In the genomic region with DNA sequence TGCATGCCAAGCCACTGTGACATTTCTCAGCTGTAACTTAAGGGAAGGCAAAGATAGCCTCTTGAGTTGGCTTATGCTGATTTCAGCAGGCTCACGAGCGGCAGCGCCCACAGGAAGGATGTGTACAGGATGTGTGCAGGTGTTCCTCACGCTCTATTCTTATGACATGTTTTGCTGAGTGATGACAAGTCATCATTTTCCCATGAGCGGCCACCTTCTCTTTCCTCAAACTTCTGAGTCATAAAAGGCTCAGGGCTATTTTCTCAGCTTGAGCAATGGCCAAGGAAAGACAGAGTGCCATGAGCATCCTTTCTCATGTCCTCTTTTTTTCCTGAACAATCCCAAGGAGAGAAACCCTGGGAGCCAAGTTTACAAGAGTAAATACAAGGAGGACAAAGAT, we compare ENCODE assay signal across 17 cellular contexts.
A peak's percentile ranks its signal among the peaks of the same experiment; 100 is the strongest.
DNase-seq lines count a peak whose midpoint lies in the region; ATAC-seq and TF ChIP-seq lines count a peak whose summit lies in the region.
"Had no signal": no experiment of that assay in that cellular context is flagged by ENCODE, and none has a peak within 500 bp of the region (broad histone marks: within the 10 kb centered on the region; RNA-seq: fewer than 3 reads in every experiment).

No MANE protein-coding gene starts in this region.

- peak; percentile 61 for ATAC-seq in stimulated activated naive CD8-positive, alpha-beta T cell treated with anti-CD3 and anti-CD28 coated beads, Interleukin-15, amount 100 ng/mL, for 72 hours
- no peak for ATAC-seq in stimulated activated naive CD8-positive, alpha-beta T cell treated with anti-CD3 and anti-CD28 coated beads, Interleukin-15, Interleukin-2, amounts not matched to agents 100 U/mL and 50 U/mL, for 24 hours
- no peak for ATAC-seq in T-cell (replicated peaks in 1 of 4)
- ATAC-seq: HepG2, left cardiac atrium, SK-N-SH treated with all-trans-retinoic acid at 6 μM for 48 hours, WTC11 had no signal

- no peaks in the 10 kb centered on the region for H3K4me1 Mint-ChIP-seq in stimulated activated naive CD8-positive, alpha-beta T cell treated with anti-CD3 and anti-CD28 coated beads, Interleukin-15, amount 100 ng/mL, for 72 hours
- peaks cover 6% of the 10 kb centered on the region for H3K4me1 Mint-ChIP-seq in MCF 10A (ENCODE audit: insufficient read depth, unreplicated experiment)
- no peaks in the 10 kb centered on the region for H3K4me1 Mint-ChIP-seq in T-cell
- H3K4me1 Mint-ChIP-seq: naive B cell, WTC11 had no signal

- no TSS peak for BruUV-seq in MCF 10A (replicated peaks; lab: Mats Ljungman, UMichigan)

- CTCF ChIA-PET in MCF 10A (lab: Yijun Ruan, JAX) (interaction anchor here (0.6 to 1.1 kb wide), 2 partner anchors 21 to 206 kb away, joined by 3 to 4 read pairs; no protein-coding TSS in a partner anchor), T-cell (lab: Charles Lee) (no interaction called here), GM10248 (lab: Yijun Ruan, JAX) (interaction anchor here (1.0 kb wide), 1 partner anchor 19 kb away, joined by 3 read pairs; no protein-coding TSS in a partner anchor)

- H4K20me1 ChIP-seq in smooth muscle cell (ENCODE audit: low read depth): no peaks in the 10 kb centered on the region

- TF ChIP-seq CTCF in MCF 10A (IDR thresholded peaks at IDR 0.05; ENCODE audit: unreplicated experiment): no peak
- TF ChIP-seq CTCF in GM10248 (IDR thresholded peaks at IDR 0.05; ENCODE audit: control extremely low read depth, extremely low read depth, low read depth, missing control alignments): no peak
- no peak for TF ChIP-seq CTCF in smooth muscle cell (IDR thresholded peaks at IDR 0.05; ENCODE audit: borderline replicate concordance, insufficient read depth, poor library complexity, severe bottlenecking)

- no peaks in the 10 kb centered on the region for H3K9me3 Mint-ChIP-seq in stimulated activated naive CD8-positive, alpha-beta T cell treated with anti-CD3 and anti-CD28 coated beads, Interleukin-15, amount 100 ng/mL, for 72 hours
- H3K9me3 Mint-ChIP-seq in MCF 10A (ENCODE audit: unreplicated experiment): no peaks in the 10 kb centered on the region
- H3K9me3 Mint-ChIP-seq in T-cell: no peaks in the 10 kb centered on the region

- H3K27ac ChIP-seq in smooth muscle cell (ENCODE audit: low read depth): no peak overlapping the region

- H3K4me2 ChIP-seq in smooth muscle cell: no peak overlapping the region

- no peak for DNase-seq in stimulated activated naive CD8-positive, alpha-beta T cell treated with anti-CD3 and anti-CD28 coated beads, Interleukin-15, amount 100 ng/mL, for 72 hours
- DNase-seq in stimulated activated naive CD8-positive, alpha-beta T cell treated with anti-CD3 and anti-CD28 coated beads, Interleukin-15, Interleukin-2, amounts not matched to agents 100 U/mL and 50 U/mL, for 24 hours: no peak
- peak; percentile 95 for DNase-seq in M059J (ENCODE audit: low read depth)
- DNase-seq in MCF 10A (ENCODE audit: unreplicated experiment): peak; percentile 97
- no peak for DNase-seq in T-cell
- DNase-seq in GM10248 (ENCODE audit: extremely low spot score): no peak
- no peak for DNase-seq in medulla oblongata (ENCODE audit: extremely low spot score)
- no peak for DNase-seq in smooth muscle cell (lab: John Stamatoyannopoulos, UW; ENCODE audit: unreplicated experiment)
- DNase-seq: glutamatergic neuron, left cardiac atrium, naive B cell, NCI-H1694, NCI-H526 treated with DMSO at 0.1 percent for 48 hours had no signal

- no peak overlapping the region for H2AFZ ChIP-seq in smooth muscle cell (ENCODE audit: low read depth)

- H3K27me3 Mint-ChIP-seq in stimulated activated naive CD8-positive, alpha-beta T cell treated with anti-CD3 and anti-CD28 coated beads, Interleukin-15, amount 100 ng/mL, for 72 hours: no peaks in the 10 kb centered on the region
- no peaks in the 10 kb centered on the region for H3K27me3 Mint-ChIP-seq in MCF 10A (ENCODE audit: insufficient read depth, unreplicated experiment)
- H3K27me3 Mint-ChIP-seq in T-cell: peaks cover 0 to 3% of the 10 kb centered on the region in 2 donors
- H3K27me3 Mint-ChIP-seq: brain had no signal

- no peaks in the 10 kb centered on the region for H3K9me3 ChIP-seq in smooth muscle cell (replicated peaks; ENCODE audit: low read depth)

- WGBS in smooth muscle cell (ENCODE audit: low lambda C conversion rate): 80% methylated on average over 5 of the region's 5 CpGs

- no peaks in the 10 kb centered on the region for H3K4me1 ChIP-seq in smooth muscle cell (ENCODE audit: low read depth)

- H3F3A ChIP-seq in smooth muscle cell (ENCODE audit: low read depth): no peaks in the 10 kb centered on the region

- no peak overlapping the region for H3K4me3 ChIP-seq in smooth muscle cell

- H3K27ac Mint-ChIP-seq in stimulated activated naive CD8-positive, alpha-beta T cell treated with anti-CD3 and anti-CD28 coated beads, Interleukin-15, amount 100 ng/mL, for 72 hours: no peak overlapping the region
- H3K27ac Mint-ChIP-seq in MCF 10A (ENCODE audit: low read depth, unreplicated experiment) (no peak overlapping the region), T-cell (no peak overlapping the region)
- H3K27ac Mint-ChIP-seq: brain, naive B cell, WTC11 had no signal

- H3K36me3 Mint-ChIP-seq in MCF 10A (ENCODE audit: insufficient read depth, unreplicated experiment) (no peaks in the 10 kb centered on the region), T-cell (no peaks in the 10 kb centered on the region)
- H3K36me3 Mint-ChIP-seq: brain, naive B cell, WTC11 had no signal

- no peak overlapping the region for H3K9ac ChIP-seq in smooth muscle cell (ENCODE audit: low read depth)

- no peaks in the 10 kb centered on the region for H3K79me2 ChIP-seq in smooth muscle cell (ENCODE audit: low read depth)

- POLR2A ChIA-PET in MCF 10A (lab: Yijun Ruan, JAX): interaction anchor here (0.5 kb wide), 1 partner anchor 31 kb away, joined by 3 read pairs; no protein-coding TSS in a partner anchor
- POLR2A ChIA-PET in T-cell (lab: Charles Lee): no interaction called here
- POLR2A ChIA-PET in GM10248 (lab: Yijun Ruan, JAX): no interaction called here

- H3K4me3 Mint-ChIP-seq in stimulated activated naive CD8-positive, alpha-beta T cell treated with anti-CD3 and anti-CD28 coated beads, Interleukin-15, amount 100 ng/mL, for 72 hours: no peak overlapping the region
- H3K4me3 Mint-ChIP-seq in MCF 10A (ENCODE audit: unreplicated experiment) (no peak overlapping the region), T-cell (no peak overlapping the region)
- H3K4me3 Mint-ChIP-seq: brain, naive B cell, WTC11 had no signal

- intact Hi-C loops in MCF 10A (cut with micrococcal nuclease): loop anchor here (10.0 kb wide), 1 partner anchor 361 kb away; no protein-coding TSS in a partner anchor

- no peaks in the 10 kb centered on the region for H3K27me3 ChIP-seq in smooth muscle cell (ENCODE audit: low read depth)

- no peaks in the 10 kb centered on the region for H3K36me3 ChIP-seq in smooth muscle cell (ENCODE audit: low read depth)

Comparison
In these comparisons a context has a peak if more than half of its experiments do, and no peak if none do; other contexts are left out.
1. DNase-seq: peak in M059J (single experiment) and MCF 10A (single experiment); none in stimulated activated naive CD8-positive, alpha-beta T cell treated with anti-CD3 and anti-CD28 coated beads, Interleukin-15, amount 100 ng/mL, for 72 hours (0 of 2), stimulated activated naive CD8-positive, alpha-beta T cell treated with anti-CD3 and anti-CD28 coated beads, Interleukin-15, Interleukin-2, amounts not matched to agents 100 U/mL and 50 U/mL, for 24 hours (single experiment), T-cell (0 of 34), GM10248 (single experiment), medulla oblongata (single experiment) and smooth muscle cell (single experiment).
2. CTCF ChIA-PET loops: an anchor here in MCF 10A (0.6 to 1.1 kb wide) and GM10248 (1.0 kb wide); none called in T-cell.